1 cellular context compared by ENCODE assay signal in genomic region chr9:129493714-129494047, GRCh38.
TF ChIP-seq lines count a peak whose summit lies in the region.

No MANE protein-coding gene starts in this region.

TF ChIP-seq in H1, 55 proteins besides CTCF, POLR2A, EP300 and RAD21 (continued from another document):
- no peak for TF ChIP-seq JUND (IDR thresholded peaks at IDR 0.05; ENCODE audit: low read length)
- no peak for TF ChIP-seq KDM1A (IDR thresholded peaks at IDR 0.05; ENCODE audit: borderline replicate concordance, low read length)
- TF ChIP-seq EZH2 (IDR thresholded peaks at IDR 0.05; ENCODE audit: low read depth, low read length, severe bottlenecking), result no peak
- TF ChIP-seq BACH1 (IDR thresholded peaks at IDR 0.05; ENCODE audit: low read length), result no peak
- no peak for TF ChIP-seq CBX5 (IDR thresholded peaks at IDR 0.05; ENCODE audit: low read depth, low read length)
- no peak for TF ChIP-seq CTBP2 (IDR thresholded peaks at IDR 0.05; ENCODE audit: borderline replicate concordance, insufficient read depth, insufficient read length, low read length)
